Comparison of ENCODE assay signal across 21 cellular contexts in genomic region chr9:125593581-125593980, GRCh38.
DNase-seq lines count a peak whose midpoint lies in the region; ATAC-seq and TF ChIP-seq lines count a peak whose summit lies in the region.
"Had no signal": no experiment of that assay in that cellular context is flagged by ENCODE, and none has a peak within 500 bp of the region (broad histone marks: within the 10 kb centered on the region; RNA-seq: fewer than 3 reads in every experiment).

No MANE protein-coding gene starts in this region.

- no peaks in the 10 kb centered on the region for H3K36me3 ChIP-seq in adipocyte (ENCODE audit: control insufficient read depth, insufficient read depth, low read length, severe bottlenecking)
- H3K36me3 ChIP-seq in mesodermal cell (ENCODE audit: control insufficient read depth, insufficient read depth, low read length): peaks cover 5% of the 10 kb centered on the region
- no peaks in the 10 kb centered on the region for H3K36me3 ChIP-seq in tibial nerve
- H3K36me3 ChIP-seq: stomach, uterus had no signal

- TF ChIP-seq EP300 in tibial nerve (IDR thresholded peaks at IDR 0.05): no peak

- DNase-seq in KBM-7 (peak; percentile 19), adipocyte (ENCODE audit: low read depth) (peak; percentile 43), T-helper 9 cell (no peak), NCI-H226 (no peak), tibial nerve (ENCODE audit: low spot score in 2 of 2) (no peak)
- DNase-seq: activated CD8-positive, alpha-beta T cell treated with anti-CD3 and anti-CD28 coated beads for 36 hours; activated naive CD4-positive, alpha-beta T cell treated with anti-CD3 and anti-CD28 coated beads for 36 hours; activated T-cell treated with anti-CD3 and anti-CD28 coated beads, Interleukin-2, amount 50 U/mL, for 4 hours; CD8-positive, alpha-beta T cell; DMS79; natural killer cell; NCI-H2029; posterior cingulate gyrus; SHP77; stomach; T-helper 2 cell; uterus had no signal

- H3K9me3 ChIP-seq in adipocyte (ENCODE audit: control insufficient read depth, low read length) (no peaks in the 10 kb centered on the region), mesodermal cell (ENCODE audit: control insufficient read depth, low read length) (no peaks in the 10 kb centered on the region), tibial nerve (no peaks in the 10 kb centered on the region)
- H3K9me3 ChIP-seq: stomach, uterus had no signal

- in situ Hi-C loops in KBM-7 (cut with MboI; ENCODE audit: low pct_unique_long_range_greater_than_20kb, low sequenced_read_pairs): no loop called here

- H3K27me3 ChIP-seq in adipocyte (replicated peaks; ENCODE audit: control insufficient read depth, insufficient read depth, low read length) (no peaks in the 10 kb centered on the region), tibial nerve (no peaks in the 10 kb centered on the region)
- H3K27me3 ChIP-seq: hepatocyte, stomach, uterus had no signal

- ATAC-seq in HG03354 (IDR thresholded peaks at IDR 0.05; ENCODE audit: poor library complexity, severe bottlenecking, unreplicated experiment): no peak
- ATAC-seq: activated CD8-positive, alpha-beta T cell treated with anti-CD3 and anti-CD28 coated beads for 36 hours; activated T-cell treated with anti-CD3 and anti-CD28 coated beads, Interleukin-2, amount 50 U/mL, for 4 hours; CD8-positive, alpha-beta T cell; natural killer cell had no signal

- H3K4me3 ChIP-seq in adipocyte (ENCODE audit: low read length): no peak overlapping the region
- H3K4me3 ChIP-seq in mesodermal cell (ENCODE audit: extremely low read depth, insufficient read depth, low read length, poor library complexity, severe bottlenecking): no peak overlapping the region
- no peak overlapping the region for H3K4me3 ChIP-seq in tibial nerve
- H3K4me3 ChIP-seq: hepatocyte, stomach, uterus had no signal

- no peak for TF ChIP-seq CTCF in C4-2B (conservative IDR thresholded peaks at IDR 0.05)
- no peak for TF ChIP-seq CTCF in tibial nerve (IDR thresholded peaks at IDR 0.05)

- WGBS in mesodermal cell (ENCODE audit: insufficient coverage in 2 of 2), 2 experiments: 94% methylated on average over 2 of the region's 2 CpGs; no CpG with 5 or more reads in 1 of the 2 experiments
- WGBS in tibial nerve, 2 donors: 75 to 78% methylated on average over 2 of the region's 2 CpGs

- H3K4me1 ChIP-seq in adipocyte (ENCODE audit: control insufficient read depth, insufficient read depth, low read length): no peaks in the 10 kb centered on the region
- H3K4me1 ChIP-seq in mesodermal cell (ENCODE audit: control insufficient read depth, insufficient read depth, low read length, poor library complexity, severe bottlenecking): no peaks in the 10 kb centered on the region
- H3K4me1 ChIP-seq in tibial nerve: peaks cover 0 to 6% (median 0%) of the 10 kb centered on the region in 4 donors
- H3K4me1 ChIP-seq: uterus had no signal

- TF ChIP-seq POLR2A in tibial nerve (IDR thresholded peaks at IDR 0.05): no peak

- no peak overlapping the region for H3K9ac ChIP-seq in adipocyte (ENCODE audit: low read length)

- H3K27ac ChIP-seq in C4-2B (peak overlapping the region; percentile 91), mesodermal cell (ENCODE audit: low read depth, low read length, severe bottlenecking) (peak overlapping the region; percentile 16), tibial nerve (no peak overlapping the region)
- H3K27ac ChIP-seq: hepatocyte, stomach, uterus had no signal

Comparison
In these comparisons a context has a peak if more than half of its experiments do, and no peak if none do; other contexts are left out.
1. H3K27ac ChIP-seq: peak in C4-2B (single experiment) and mesodermal cell (single experiment); none in tibial nerve (0 of 4).
2. DNase-seq: peak in KBM-7 (single experiment) and adipocyte (single experiment); none in T-helper 9 cell (single experiment), NCI-H226 (single experiment) and tibial nerve (0 of 2).